ENCODE assay signal across 31 cellular contexts in the genomic region with DNA sequence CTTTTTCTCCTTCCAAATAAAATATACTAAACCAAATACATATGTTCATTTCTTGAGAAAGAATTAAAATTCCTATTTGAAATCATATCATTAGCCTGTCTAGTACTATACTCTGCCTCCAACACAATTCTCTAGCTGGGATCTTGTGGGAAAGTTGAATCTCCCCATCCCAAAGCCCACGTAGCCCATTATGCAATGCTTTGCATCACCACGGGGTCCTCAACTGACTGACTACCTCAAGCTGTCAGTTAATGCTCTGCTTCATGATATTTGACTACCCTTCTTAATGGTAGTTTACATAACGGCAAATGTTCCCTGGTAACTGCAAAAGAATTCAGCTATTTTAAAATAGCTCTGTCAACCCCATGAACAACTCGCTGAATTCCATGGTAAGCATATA.
"Had no signal": no experiment of that assay in that cellular context is flagged by ENCODE, and none has a peak within 500 bp of the region (broad histone marks: within the 10 kb centered on the region; RNA-seq: fewer than 3 reads in every experiment).

No MANE protein-coding gene starts in this region.

- H3K9me3 ChIP-seq: ovary, psoas muscle, right lobe of liver, sigmoid colon, spleen, stomach, thoracic aorta, thyroid gland, tibial nerve, upper lobe of left lung, vagina had no signal

- H2AFZ ChIP-seq: neural progenitor cell, parathyroid adenoma had no signal

- H3K4me3 ChIP-seq: neural progenitor cell, ovary, psoas muscle, right lobe of liver, sigmoid colon, skin epidermis, smooth muscle cell, spleen, stomach, thoracic aorta, thyroid gland, tibial nerve, upper lobe of left lung, vagina had no signal

- H3K36me3 Mint-ChIP-seq: naive thymus-derived CD4-positive, alpha-beta T cell; natural killer cell; neural progenitor cell; stimulated activated effector memory CD8-positive, alpha-beta T cell treated with anti-CD3 and anti-CD28 coated beads, Interleukin-12 subunit alpha, Interleukin-12 subunit beta, amount 100 ng/mL, for 72 hours; stimulated activated naive B cell treated with anti-CD40 and anti-IgM and Interleukin-4, amounts not matched to agents 10 μg/mL and 1 μg/mL and 100 μg/mL, for 72 hours had no signal

- H3K27me3 Mint-ChIP-seq: progenitor cell of endocrine pancreas; stimulated activated naive B cell treated with anti-CD40 and anti-IgM and Interleukin-4, amounts not matched to agents 10 μg/mL and 1 μg/mL and 100 μg/mL, for 72 hours had no signal

- H3K79me2 ChIP-seq: parathyroid adenoma had no signal

- H3K9ac ChIP-seq: neural progenitor cell, parathyroid adenoma had no signal

- H3K27ac Mint-ChIP-seq: naive thymus-derived CD4-positive, alpha-beta T cell; natural killer cell; nephron; neural progenitor cell; progenitor cell of endocrine pancreas; stimulated activated effector memory CD8-positive, alpha-beta T cell treated with anti-CD3 and anti-CD28 coated beads, Interleukin-12 subunit alpha, Interleukin-12 subunit beta, amount 100 ng/mL, for 72 hours; stimulated activated naive B cell treated with anti-CD40 and anti-IgM and Interleukin-4, amounts not matched to agents 10 μg/mL and 1 μg/mL and 100 μg/mL, for 72 hours; stimulated activated naive CD8-positive, alpha-beta T cell treated with anti-CD3 and anti-CD28 coated beads, Interleukin-15, Interleukin-2, amounts not matched to agents 100 ng/mL and 50 ng/mL, for 24 hours had no signal

- DNase-seq: naive thymus-derived CD4-positive, alpha-beta T cell; natural killer cell; occipital lobe; ovary; posterior cingulate gyrus; psoas muscle; right cardiac atrium; right lobe of liver; sigmoid colon; spleen; stimulated activated CD4-positive, alpha-beta T cell treated with anti-CD3 and anti-CD28 coated beads, Interleukin-12 subunit alpha, Interleukin-12 subunit beta, amount 100 ng/mL, for 4 hours; stimulated activated CD4-positive, alpha-beta T cell treated with anti-CD3 and anti-CD28 coated beads, Interleukin-2, amount 100 ng/mL, for 24 hours; stimulated activated CD4-positive, alpha-beta T cell treated with anti-CD3 and anti-CD28 coated beads, Interleukin-2, amount 100 ng/mL, for 48 hours; stimulated activated CD4-positive, alpha-beta T cell treated with anti-CD3 and anti-CD28 coated beads, Interleukin-4, amount 100 ng/mL, for 24 hours; stimulated activated naive B cell treated with anti-CD40 and anti-IgM and Interleukin-4, amounts not matched to agents 10 μg/mL and 1 μg/mL and 100 μg/mL, for 72 hours; stimulated activated naive CD4-positive, alpha-beta T cell treated with Interleukin-2 at 50 U/mL for 16 hours; stomach; thyroid gland; trophoblast cell; upper lobe of left lung had no signal

- H3K36me3 ChIP-seq: neural progenitor cell, ovary, right lobe of liver, sigmoid colon, spleen, stomach, thoracic aorta, thyroid gland, tibial nerve, upper lobe of left lung, vagina had no signal

- H3K4me1 ChIP-seq: neural progenitor cell, parathyroid adenoma, psoas muscle, right lobe of liver, sigmoid colon, spleen, stomach, thyroid gland, tibial nerve, upper lobe of left lung, vagina had no signal

- H3K4me2 ChIP-seq: neural progenitor cell, smooth muscle cell had no signal

- H3K9me3 Mint-ChIP-seq: natural killer cell; nephron; neural progenitor cell; stimulated activated effector memory CD8-positive, alpha-beta T cell treated with anti-CD3 and anti-CD28 coated beads, Interleukin-12 subunit alpha, Interleukin-12 subunit beta, amount 100 ng/mL, for 72 hours; stimulated activated naive B cell treated with anti-CD40 and anti-IgM and Interleukin-4, amounts not matched to agents 10 μg/mL and 1 μg/mL and 100 μg/mL, for 72 hours; stimulated activated naive CD8-positive, alpha-beta T cell treated with anti-CD3 and anti-CD28 coated beads, Interleukin-15, Interleukin-2, amounts not matched to agents 100 ng/mL and 50 ng/mL, for 24 hours had no signal

- H3K27me3 ChIP-seq: neural progenitor cell, ovary, right lobe of liver, sigmoid colon, spleen, thyroid gland, tibial nerve, upper lobe of left lung, vagina had no signal

- H3K27ac ChIP-seq: neural progenitor cell, ovary, parathyroid adenoma, psoas muscle, right lobe of liver, sigmoid colon, skin epidermis, spleen, stomach, thoracic aorta, thyroid gland, tibial nerve, upper lobe of left lung, vagina had no signal

- H3K4me3 Mint-ChIP-seq: naive thymus-derived CD4-positive, alpha-beta T cell; natural killer cell; nephron; neural progenitor cell; stimulated activated effector memory CD8-positive, alpha-beta T cell treated with anti-CD3 and anti-CD28 coated beads, Interleukin-12 subunit alpha, Interleukin-12 subunit beta, amount 100 ng/mL, for 72 hours; stimulated activated naive B cell treated with anti-CD40 and anti-IgM and Interleukin-4, amounts not matched to agents 10 μg/mL and 1 μg/mL and 100 μg/mL, for 72 hours; stimulated activated naive CD8-positive, alpha-beta T cell treated with anti-CD3 and anti-CD28 coated beads, Interleukin-15, Interleukin-2, amounts not matched to agents 100 ng/mL and 50 ng/mL, for 24 hours had no signal

- H3K4me1 Mint-ChIP-seq: naive thymus-derived CD4-positive, alpha-beta T cell; natural killer cell; neural progenitor cell; stimulated activated effector memory CD8-positive, alpha-beta T cell treated with anti-CD3 and anti-CD28 coated beads, Interleukin-12 subunit alpha, Interleukin-12 subunit beta, amount 100 ng/mL, for 72 hours had no signal
